ENCODE assay signal across 10 cellular contexts in the genomic region with DNA sequence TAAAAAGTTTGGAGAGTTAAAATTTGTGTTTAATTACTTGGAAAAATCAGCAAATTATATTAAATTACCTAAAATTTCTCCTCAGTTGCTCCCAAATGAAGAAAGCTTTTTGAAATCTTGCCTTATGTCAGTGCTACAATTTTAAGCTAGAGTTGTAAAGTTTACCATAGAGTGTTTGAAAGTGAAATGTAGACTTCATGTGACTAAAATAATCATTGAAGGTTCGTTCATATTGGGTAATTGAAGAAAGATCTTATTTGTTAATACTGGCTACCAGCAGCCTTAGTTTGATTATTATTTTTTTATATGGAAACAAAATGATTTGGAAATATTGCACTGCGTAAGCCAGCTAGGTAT. TPM values are rescaled to one million over a fixed set of nuclear protein-coding genes. Genes with fewer than 3 reads are reported as not detected.
DNase-seq lines count a peak whose midpoint lies in the region; ATAC-seq, FAIRE-seq and TF ChIP-seq lines count a peak whose summit lies in the region.
"Had no signal": no experiment of that assay in that cellular context is flagged by ENCODE, and none has a peak within 500 bp of the region (broad histone marks: within the 10 kb centered on the region; RNA-seq: fewer than 3 reads in every experiment).

No MANE protein-coding gene starts in this region.

- no peak overlapping the region for H2AFZ ChIP-seq in keratinocyte (ENCODE audit: control insufficient read depth, low read length)

- H3K4me3 ChIP-seq in heart right ventricle (peak overlapping the region in 2 of 10 donors; percentile 87 to 93), keratinocyte (ENCODE audit: control insufficient read depth in 2 of 3, extremely low read depth in 1 of 3, insufficient read depth in 2 of 3, low read depth in 1 of 3, low read length in 3 of 3) (peak overlapping the region in 1 of 3 experiments; percentile 81)

- peaks cover 50% of the 10 kb centered on the region for H3K4me1 Mint-ChIP-seq in type B pancreatic cell (ENCODE audit: unreplicated experiment)

- no peaks in the 10 kb centered on the region for H3K36me3 ChIP-seq in heart right ventricle
- H3K36me3 ChIP-seq in keratinocyte (ENCODE audit: control insufficient read depth in 2 of 2, extremely low read depth in 1 of 2, insufficient read depth in 2 of 2, low read length in 2 of 2), result no peaks in the 10 kb centered on the region

- no peaks in the 10 kb centered on the region for H3K27me3 ChIP-seq in heart right ventricle
- H3K27me3 ChIP-seq in keratinocyte (ENCODE audit: control insufficient read depth, extremely low read depth, insufficient read depth, low read length), result no peaks in the 10 kb centered on the region

- H3K4me1 ChIP-seq in heart right ventricle, result peaks cover 8 to 78% (median 75%) of the 10 kb centered on the region in 9 donors
- H3K4me1 ChIP-seq in keratinocyte (ENCODE audit: control insufficient read depth, extremely low read depth, insufficient read depth, low read length), result peaks cover 61% of the 10 kb centered on the region

- H3K27ac ChIP-seq in heart right ventricle (peak overlapping the region in 7 of 10 donors; percentile 12 to 100 (median 100)), keratinocyte (ENCODE audit: control insufficient read depth, insufficient read depth, low read length) (peak overlapping the region; percentile 98)

- H4K20me1 ChIP-seq in keratinocyte (ENCODE audit: control insufficient read depth, extremely low read depth, insufficient read depth, low read length), result peaks cover 8% of the 10 kb centered on the region

- H3K27me3 Mint-ChIP-seq in type B pancreatic cell, result no peaks in the 10 kb centered on the region

- peaks cover 4% of the 10 kb centered on the region for H3K9me1 ChIP-seq in keratinocyte (ENCODE audit: control insufficient read depth, extremely low read depth, insufficient read depth, low read length)

- WGBS in heart right ventricle, 2 donors, result 55 to 66% methylated on average over 2 of the region's 2 CpGs

- FAIRE-seq in keratinocyte (lab: Jason Lieb, UNC) (no peak), urothelium cell line (lab: Jason Lieb, UNC) (no peak)

- no peak for DNase-seq in heart right ventricle
- DNase-seq in left cardiac atrium, result no peak
- DNase-seq in activated naive CD4-positive, alpha-beta T cell treated with anti-CD3 and anti-CD28 coated beads, Interleukin-2, amount 50 U/mL, for 72 hours (ENCODE audit: low spot score in 2 of 2), result no peak
- DNase-seq in keratinocyte (ENCODE audit: low read depth, low spot score), result no peak
- DNase-seq in type B pancreatic cell (ENCODE audit: extremely low spot score, unreplicated experiment), result no peak
- DNase-seq in urothelium cell line (ENCODE audit: low spot score), result no peak
- no peak for DNase-seq in NCI-H187 (lab: John Stamatoyannopoulos, UW)
- DNase-seq: activated CD8-positive, alpha-beta memory T cell treated with anti-CD3 and anti-CD28 coated beads for 24 hours; effector CD4-positive, alpha-beta T cell had no signal

- intact Hi-C loops in heart right ventricle (cut with DNase I) (loop anchor here in 6 of 10 donors (5.0 to 10.0 kb wide), 6 partner anchors 46 to 184 kb away; no protein-coding TSS in a partner anchor), left cardiac atrium (cut with DNase I) (no loop called here)

- peak overlapping the region; percentile 91 for H3K4me3 Mint-ChIP-seq in type B pancreatic cell

- H3K9me3 Mint-ChIP-seq in activated naive CD4-positive, alpha-beta T cell treated with anti-CD3 and anti-CD28 coated beads, Interleukin-2, amount 50 U/mL, for 72 hours, result no peaks in the 10 kb centered on the region
- no peaks in the 10 kb centered on the region for H3K9me3 Mint-ChIP-seq in type B pancreatic cell

- dilution Hi-C loops in keratinocyte (cut with MboI; ENCODE audit: extremely low pct_ligation_motif_present, low sequenced_read_pairs), result no loop called here

- H3K27ac Mint-ChIP-seq in activated naive CD4-positive, alpha-beta T cell treated with anti-CD3 and anti-CD28 coated beads, Interleukin-2, amount 50 U/mL, for 72 hours, result peak overlapping the region; percentile 65 to 90
- H3K27ac Mint-ChIP-seq in type B pancreatic cell, result peak overlapping the region; percentile 95

- ATAC-seq in heart right ventricle (no peak), left cardiac atrium (no peak), HG02973 (IDR thresholded peaks at IDR 0.05; ENCODE audit: unreplicated experiment) (no peak)
- ATAC-seq in activated naive CD4-positive, alpha-beta T cell treated with anti-CD3 and anti-CD28 coated beads, Interleukin-2, amount 50 U/mL, for 72 hours, result no peak

- peak overlapping the region; percentile 96 for H3K9ac ChIP-seq in keratinocyte (ENCODE audit: control insufficient read depth, extremely low read depth, insufficient read depth, low read length)

- peaks cover 6 to 14% of the 10 kb centered on the region in 2 donors for H3K36me3 Mint-ChIP-seq in activated naive CD4-positive, alpha-beta T cell treated with anti-CD3 and anti-CD28 coated beads, Interleukin-2, amount 50 U/mL, for 72 hours
- peaks cover 16% of the 10 kb centered on the region for H3K36me3 Mint-ChIP-seq in type B pancreatic cell

- TF ChIP-seq CTCF in heart right ventricle (IDR thresholded peaks at IDR 0.05) (no peak), keratinocyte (optimal IDR thresholded peaks at IDR 0.05 in 1 of 3, IDR thresholded peaks at IDR 0.05 in 1 of 3, conservative IDR thresholded peaks at IDR 0.05 in 1 of 3; ENCODE audit: extremely low read depth in 1 of 3, insufficient read depth in 2 of 3, low read length in 3 of 3) (no peak), type B pancreatic cell (conservative IDR thresholded peaks at IDR 0.05) (no peak)

- peak overlapping the region; percentile 91 for H3K4me2 ChIP-seq in keratinocyte (ENCODE audit: control insufficient read depth, extremely low read depth, insufficient read depth, low read depth, low read length)

- H3K9me3 ChIP-seq in heart right ventricle (no peaks in the 10 kb centered on the region), keratinocyte (ENCODE audit: control insufficient read depth, low read depth, low read length) (no peaks in the 10 kb centered on the region)

- H3K79me2 ChIP-seq in keratinocyte (ENCODE audit: control insufficient read depth, insufficient read depth, low read length), result peaks cover 89% of the 10 kb centered on the region

RNA-seq across cellular contexts. Expression of a gene that starts 4.4 kb away (rescaled TPM):
- 10 to 100 TPM; 57.6 to 94.2 (median 75.0) TPM for total RNA-seq in heart right ventricle
- 10 to 100 TPM; 24.7 to 30.6 TPM for polyA plus RNA-seq in heart right ventricle
- 10 to 100 TPM; 53.0 to 68.3 TPM for total RNA-seq in left cardiac atrium
- 10 to 100 TPM; 65.5 to 87.9 TPM for total RNA-seq in activated naive CD4-positive, alpha-beta T cell treated with anti-CD3 and anti-CD28 coated beads, Interleukin-2, amount 50 U/mL, for 72 hours
- polyA plus RNA-seq in keratinocyte, result 25.3 to 31.1 TPM (median 30.5 TPM) in 3 replicates
- polyA plus RNA-seq in keratinocyte (2011; ENCODE audit: low read depth), result 22.5 TPM
- 13.7 and 20.2 TPM in 2 replicates for polyA plus RNA-seq in keratinocyte (2011; cell fraction: cytosol; rRNA removed)
- 59.4 and 61.5 TPM in 2 replicates for polyA plus RNA-seq in keratinocyte (2011; cell fraction: nucleus; rRNA removed)
- polyA plus RNA-seq in keratinocyte (2012; ENCODE audit: low replicate concordance), result 13.5 and 17.6 TPM in 2 replicates
- 74.5 to 95.9 TPM (median 91.2 TPM) in 3 replicates for polyA minus RNA-seq in keratinocyte
- 24.9 TPM for polyA minus RNA-seq in keratinocyte (2011; cell fraction: cytosol; rRNA and poly(A)+ RNA removed)
- polyA minus RNA-seq in keratinocyte (2011; cell fraction: nucleus; rRNA and poly(A)+ RNA removed), result 49.5 and 82.0 TPM in 2 replicates
- 63.0 and 70.6 TPM in 2 replicates for total RNA-seq in type B pancreatic cell (ENCODE audit: low replicate concordance)

Comparison
In these comparisons a context has a peak if more than half of its experiments do, and no peak if none do; other contexts are left out.
1. intact Hi-C loops: an anchor here in heart right ventricle (5.0 to 10.0 kb wide); none called in left cardiac atrium.